Comparison of ENCODE assay signal across 17 cellular contexts in genomic region chr18:7844418-7844817, GRCh38.
"Had no signal": no experiment of that assay in that cellular context is flagged by ENCODE, and none has a peak within 500 bp of the region (broad histone marks: within the 10 kb centered on the region; RNA-seq: fewer than 3 reads in every experiment).

No MANE protein-coding gene starts in this region.

- H3K4me3 Mint-ChIP-seq: effector memory CD8-positive, alpha-beta T cell; natural killer cell treated with Interleukin-12 subunit alpha and Interleukin-12 subunit beta and Interleukin-15 and Interleukin-18, amount 100 ng/mL, for 72 hours had no signal

- H3K9me3 ChIP-seq: adrenal gland, neutrophil, pancreas, right lobe of liver had no signal

- FAIRE-seq: pancreas, small intestine had no signal

- H3K36me3 ChIP-seq: adrenal gland, gastroesophageal sphincter, lower lobe of right lung, neutrophil, pancreas, right lobe of liver, stomach, upper lobe of left lung had no signal

- H3K4me3 ChIP-seq: adrenal gland, gastroesophageal sphincter, lower lobe of right lung, pancreas, right lobe of liver, stomach, upper lobe of left lung had no signal

- H3K27me3 ChIP-seq: adrenal gland, gastroesophageal sphincter, neutrophil, pancreas, right lobe of liver, stomach, upper lobe of left lung had no signal

- H3K27ac Mint-ChIP-seq: activated naive CD4-positive, alpha-beta T cell treated with anti-CD3 and anti-CD28 coated beads, Interleukin-2, amount 50 U/mL, for 72 hours; effector memory CD8-positive, alpha-beta T cell; natural killer cell treated with Interleukin-12 subunit alpha and Interleukin-12 subunit beta and Interleukin-15 and Interleukin-18, amount 100 ng/mL, for 72 hours had no signal

- H3K27ac ChIP-seq: adrenal gland, gastroesophageal sphincter, lower lobe of right lung, neutrophil, pancreas, right lobe of liver, stomach, upper lobe of left lung had no signal

- DNase-seq: activated CD4-positive, alpha-beta T cell treated with anti-CD3 and anti-CD28 coated beads, Interleukin-2, amount 50 U/mL, for 4 hours; activated gamma-delta T cell; adrenal gland; dermis blood vessel endothelial cell; effector memory CD8-positive, alpha-beta T cell; lower lobe of right lung; pancreas; right lobe of liver; small intestine; stimulated activated CD4-positive, alpha-beta T cell treated with anti-CD3 and anti-CD28 coated beads, Interleukin-15, amount 100 ng/mL, for 24 hours; stimulated activated CD4-positive, alpha-beta T cell treated with anti-CD3 and anti-CD28 coated beads, Interleukin-2, amount 100 ng/mL, for 48 hours; stomach; upper lobe of left lung had no signal

- ATAC-seq: activated naive CD4-positive, alpha-beta T cell treated with anti-CD3 and anti-CD28 coated beads, Interleukin-2, amount 50 U/mL, for 72 hours; effector memory CD8-positive, alpha-beta T cell; gastroesophageal sphincter; lower lobe of right lung; natural killer cell treated with Interleukin-12 subunit alpha and Interleukin-12 subunit beta and Interleukin-15 and Interleukin-18, amount 100 ng/mL, for 72 hours; pancreas; right lobe of liver had no signal

- H3K27me3 Mint-ChIP-seq: effector memory CD8-positive, alpha-beta T cell; natural killer cell treated with Interleukin-12 subunit alpha and Interleukin-12 subunit beta and Interleukin-15 and Interleukin-18, amount 100 ng/mL, for 72 hours had no signal

- H3K4me1 ChIP-seq: adrenal gland, right lobe of liver had no signal
